Comparison of ENCODE assay signal across 1 cellular context in the genomic region with DNA sequence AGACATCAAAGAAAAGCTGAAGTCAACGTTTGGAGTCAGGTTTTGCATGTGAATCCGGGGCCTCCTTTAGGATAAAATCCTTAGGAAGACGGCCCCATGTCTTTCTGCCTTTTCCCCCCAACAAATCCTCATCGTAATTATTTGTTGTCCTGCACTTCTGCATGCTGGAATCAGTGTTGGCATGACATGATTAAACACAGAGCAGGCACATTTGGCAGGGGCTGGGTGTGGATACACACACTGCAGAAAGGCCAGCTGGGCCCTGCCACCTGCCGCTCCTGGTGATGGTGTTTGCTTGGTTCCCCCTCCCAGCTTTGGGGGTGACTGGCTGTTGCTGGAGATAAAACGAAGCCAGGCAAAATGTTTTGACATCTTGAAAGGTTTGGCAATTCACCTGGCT.
TF ChIP-seq lines count a peak whose summit lies in the region.

No MANE protein-coding gene starts in this region.

TF ChIP-seq in GM23338, 12 proteins besides CTCF, POLR2A, EP300 and RAD21 (continued from another document):
- TF ChIP-seq ZNF462 (CRISPR knock-in tag; IDR thresholded peaks at IDR 0.05) (no peak), CREB1 (CRISPR knock-in tag; IDR thresholded peaks at IDR 0.05; ENCODE audit: low read depth) (no peak), ZNF114 (CRISPR knock-in tag; IDR thresholded peaks at IDR 0.05) (no peak), STAT1 (IDR thresholded peaks at IDR 0.05; ENCODE audit: unreplicated experiment) (no peak), EZH2phosphoT487 (IDR thresholded peaks at IDR 0.05; ENCODE audit: unreplicated experiment) (no peak), JUNB (IDR thresholded peaks at IDR 0.05; ENCODE audit: unreplicated experiment) (no peak), ZNF331 (CRISPR knock-in tag; IDR thresholded peaks at IDR 0.05; ENCODE audit: low read depth) (no peak), NANOG (IDR thresholded peaks at IDR 0.05; ENCODE audit: borderline replicate concordance) (no peak), POLR2AphosphoS5 (IDR thresholded peaks at IDR 0.05; ENCODE audit: low read depth) (no peak)
- TF ChIP-seq, protein P1, sequence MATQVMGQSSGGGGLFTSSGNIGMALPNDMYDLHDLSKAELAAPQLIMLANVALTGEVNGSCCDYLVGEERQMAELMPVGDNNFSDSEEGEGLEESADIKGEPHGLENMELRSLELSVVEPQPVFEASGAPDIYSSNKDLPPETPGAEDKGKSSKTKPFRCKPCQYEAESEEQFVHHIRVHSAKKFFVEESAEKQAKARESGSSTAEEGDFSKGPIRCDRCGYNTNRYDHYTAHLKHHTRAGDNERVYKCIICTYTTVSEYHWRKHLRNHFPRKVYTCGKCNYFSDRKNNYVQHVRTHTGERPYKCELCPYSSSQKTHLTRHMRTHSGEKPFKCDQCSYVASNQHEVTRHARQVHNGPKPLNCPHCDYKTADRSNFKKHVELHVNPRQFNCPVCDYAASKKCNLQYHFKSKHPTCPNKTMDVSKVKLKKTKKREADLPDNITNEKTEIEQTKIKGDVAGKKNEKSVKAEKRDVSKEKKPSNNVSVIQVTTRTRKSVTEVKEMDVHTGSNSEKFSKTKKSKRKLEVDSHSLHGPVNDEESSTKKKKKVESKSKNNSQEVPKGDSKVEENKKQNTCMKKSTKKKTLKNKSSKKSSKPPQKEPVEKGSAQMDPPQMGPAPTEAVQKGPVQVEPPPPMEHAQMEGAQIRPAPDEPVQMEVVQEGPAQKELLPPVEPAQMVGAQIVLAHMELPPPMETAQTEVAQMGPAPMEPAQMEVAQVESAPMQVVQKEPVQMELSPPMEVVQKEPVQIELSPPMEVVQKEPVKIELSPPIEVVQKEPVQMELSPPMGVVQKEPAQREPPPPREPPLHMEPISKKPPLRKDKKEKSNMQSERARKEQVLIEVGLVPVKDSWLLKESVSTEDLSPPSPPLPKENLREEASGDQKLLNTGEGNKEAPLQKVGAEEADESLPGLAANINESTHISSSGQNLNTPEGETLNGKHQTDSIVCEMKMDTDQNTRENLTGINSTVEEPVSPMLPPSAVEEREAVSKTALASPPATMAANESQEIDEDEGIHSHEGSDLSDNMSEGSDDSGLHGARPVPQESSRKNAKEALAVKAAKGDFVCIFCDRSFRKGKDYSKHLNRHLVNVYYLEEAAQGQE (IDR thresholded peaks at IDR 0.05; ENCODE audit: unreplicated experiment) = no peak
